In the genomic region with DNA sequence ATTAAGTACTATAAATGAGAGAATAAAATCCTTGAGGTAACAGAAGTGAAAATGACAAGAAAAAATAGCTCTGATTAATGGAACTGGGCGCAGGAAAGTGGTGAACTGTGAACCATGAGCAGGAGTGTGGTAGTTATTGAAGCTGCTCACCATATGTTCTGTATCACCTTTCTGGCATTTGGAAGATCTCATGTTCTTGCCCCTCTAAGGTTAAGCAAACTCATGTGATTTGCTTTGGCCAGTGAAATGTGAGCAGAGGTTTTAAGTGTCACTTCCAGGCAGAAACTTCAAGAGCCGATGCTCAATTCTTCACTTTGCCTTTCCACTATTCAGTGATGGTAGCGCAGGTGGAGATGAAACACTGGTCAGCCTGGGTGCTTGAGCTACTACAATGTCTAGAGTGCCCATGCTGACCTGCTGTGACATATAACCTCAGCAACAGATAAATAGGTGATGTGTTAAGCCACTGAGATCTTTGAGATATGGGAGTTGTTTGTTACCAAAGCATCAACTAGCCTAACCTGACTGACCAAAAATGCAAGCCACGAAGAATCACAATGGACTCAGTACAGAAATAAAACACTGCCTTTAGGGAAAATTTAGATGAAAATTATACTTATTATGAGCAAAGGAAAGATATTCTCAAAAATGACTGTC, we compare ENCODE assay signal across 23 cellular contexts.
"Had no signal": no experiment of that assay in that cellular context is flagged by ENCODE, and none has a peak within 500 bp of the region (broad histone marks: within the 10 kb centered on the region; RNA-seq: fewer than 3 reads in every experiment).

No MANE protein-coding gene starts in this region.

- H3K9me3 Mint-ChIP-seq: activated CD4-positive, alpha-beta memory T cell treated with anti-CD3 and anti-CD28 coated beads for 36 hours; activated CD4-positive, alpha-beta T cell treated with anti-CD3 and anti-CD28 coated beads, Interleukin-2, amount 10 ng/mL, durations not matched to agents 7 days and 5 days; activated naive CD4-positive, alpha-beta T cell treated with anti-CD3 and anti-CD28 coated beads, Interleukin-2, amount 10 ng/mL, durations not matched to agents 7 days and 5 days; activated naive CD8-positive, alpha-beta T cell treated with anti-CD3 and anti-CD28 coated beads for 36 hours; activated T-cell treated with anti-CD3 and anti-CD28 coated beads, Interleukin-2, amount 50 U/mL, for 72 hours; activated T-helper 2 cell treated with anti-CD3 and anti-CD28 coated beads, Interferon-gamma antibody, Interleukin-2, Interleukin-4, amounts not matched to agents 10 μg/mL and 5 μg/mL and 100 μg/mL, durations not matched to agents 14 hours and 24 hours and 36 hours had no signal

- H3K27ac Mint-ChIP-seq: activated CD4-positive, alpha-beta memory T cell treated with anti-CD3 and anti-CD28 coated beads for 36 hours; activated CD4-positive, alpha-beta T cell treated with anti-CD3 and anti-CD28 coated beads, Interleukin-2, amount 10 ng/mL, durations not matched to agents 7 days and 5 days; activated naive CD4-positive, alpha-beta T cell treated with anti-CD3 and anti-CD28 coated beads, Interleukin-2, amount 10 ng/mL, durations not matched to agents 7 days and 5 days; activated naive CD8-positive, alpha-beta T cell treated with anti-CD3 and anti-CD28 coated beads for 36 hours; activated T-cell treated with anti-CD3 and anti-CD28 coated beads, Interleukin-2, amount 50 U/mL, for 72 hours; activated T-helper 2 cell treated with anti-CD3 and anti-CD28 coated beads, Interferon-gamma antibody, Interleukin-2, Interleukin-4, amounts not matched to agents 10 μg/mL and 5 μg/mL and 100 μg/mL, durations not matched to agents 14 hours and 24 hours and 36 hours had no signal

- H3K4me1 Mint-ChIP-seq: activated CD4-positive, alpha-beta T cell treated with anti-CD3 and anti-CD28 coated beads, Interleukin-2, amount 10 ng/mL, durations not matched to agents 7 days and 5 days; activated naive CD4-positive, alpha-beta T cell treated with anti-CD3 and anti-CD28 coated beads, Interleukin-2, amount 10 ng/mL, durations not matched to agents 7 days and 5 days had no signal

- H3K4me3 Mint-ChIP-seq: activated CD4-positive, alpha-beta memory T cell treated with anti-CD3 and anti-CD28 coated beads for 36 hours; activated CD4-positive, alpha-beta T cell treated with anti-CD3 and anti-CD28 coated beads, Interleukin-2, amount 10 ng/mL, durations not matched to agents 7 days and 5 days; activated naive CD4-positive, alpha-beta T cell treated with anti-CD3 and anti-CD28 coated beads, Interleukin-2, amount 10 ng/mL, durations not matched to agents 7 days and 5 days; activated naive CD8-positive, alpha-beta T cell treated with anti-CD3 and anti-CD28 coated beads for 36 hours; activated T-cell treated with anti-CD3 and anti-CD28 coated beads, Interleukin-2, amount 50 U/mL, for 72 hours had no signal

- H3K4me3 ChIP-seq: breast epithelium, Peyer's patch, SJCRH30 had no signal

- H3K36me3 ChIP-seq: breast epithelium had no signal

- DNase-seq: activated CD4-positive, alpha-beta memory T cell treated with anti-CD3 and anti-CD28 coated beads for 36 hours; activated CD4-positive, alpha-beta T cell treated with anti-CD3 and anti-CD28 coated beads, Interleukin-2, amount 10 ng/mL, durations not matched to agents 7 days and 5 days; activated CD4-positive, CD25-positive, alpha-beta regulatory T cell; activated CD8-positive, alpha-beta memory T cell treated with anti-CD3 and anti-CD28 coated beads, Interleukin-2, amount 50 U/mL, for 4 hours; activated gamma-delta T cell treated with Interleukin-2 at 50 U/mL for 16 hours; activated naive CD4-positive, alpha-beta T cell treated with anti-CD3 and anti-CD28 coated beads, Interleukin-2, amount 10 ng/mL, durations not matched to agents 7 days and 5 days; activated naive CD8-positive, alpha-beta T cell treated with anti-CD3 and anti-CD28 coated beads for 36 hours; activated T-cell treated with anti-CD3 and anti-CD28 coated beads, Interleukin-2, amount 50 U/mL, for 72 hours; caudate nucleus; NCI-H1048; NCI-H146; NCI-H2029; NCI-H2107; NCI-H510A treated with DMSO at 0.1 percent for 48 hours; Peyer's patch; Right ventricle myocardium superior; SJCRH30; SK-N-SH; T-helper 1 cell had no signal

- ATAC-seq: activated T-cell treated with anti-CD3 and anti-CD28 coated beads, Interleukin-2, amount 50 U/mL, for 72 hours had no signal

- H3K27me3 Mint-ChIP-seq: activated CD4-positive, alpha-beta memory T cell treated with anti-CD3 and anti-CD28 coated beads for 36 hours; activated CD4-positive, alpha-beta T cell treated with anti-CD3 and anti-CD28 coated beads, Interleukin-2, amount 10 ng/mL, durations not matched to agents 7 days and 5 days; activated naive CD4-positive, alpha-beta T cell treated with anti-CD3 and anti-CD28 coated beads, Interleukin-2, amount 10 ng/mL, durations not matched to agents 7 days and 5 days; activated naive CD8-positive, alpha-beta T cell treated with anti-CD3 and anti-CD28 coated beads for 36 hours had no signal

- H3K27ac ChIP-seq: breast epithelium, Peyer's patch, RWPE1, SJCRH30, VCaP had no signal

- H3K9me3 ChIP-seq: breast epithelium, Peyer's patch, SJCRH30, SK-N-SH had no signal

- H3K9ac ChIP-seq: SK-N-SH had no signal

- H3K4me1 ChIP-seq: breast epithelium, Peyer's patch, SJCRH30 had no signal

- H3K27me3 ChIP-seq: breast epithelium, Peyer's patch, SJCRH30 had no signal

- H3K4me2 ChIP-seq: SK-N-SH had no signal
